In the genomic region with DNA sequence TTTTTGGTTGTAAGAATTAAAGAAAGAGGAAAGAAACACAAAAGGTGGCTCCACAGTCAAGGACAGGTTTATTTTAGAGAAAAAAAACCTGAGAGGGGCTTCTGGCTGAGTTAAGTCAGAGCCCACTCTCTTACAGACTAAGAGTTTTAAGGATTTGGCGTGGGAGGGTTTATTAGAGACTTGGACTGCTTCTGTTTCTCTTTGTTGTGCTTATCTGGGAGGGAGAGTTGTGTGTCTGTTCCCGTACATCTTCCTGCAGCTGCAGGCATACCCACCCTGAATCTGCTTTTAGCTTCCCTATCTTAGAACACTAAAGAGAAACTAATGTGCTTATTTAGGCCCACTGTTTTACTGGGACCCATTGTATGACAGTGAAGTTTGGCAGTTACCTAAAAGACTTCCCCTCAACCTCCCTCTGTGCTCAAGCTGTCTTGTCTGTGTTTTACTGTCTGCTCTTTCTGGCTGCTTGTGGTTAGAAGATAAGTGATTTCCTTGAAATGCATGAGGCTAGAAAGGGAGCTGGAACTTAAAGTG, we compare ENCODE assay signal across 15 cellular contexts. TPM values are rescaled to one million over a fixed set of nuclear protein-coding genes. Genes with fewer than 3 reads are reported as not detected.
DNase-seq lines count a peak whose midpoint lies in the region; ATAC-seq and TF ChIP-seq lines count a peak whose summit lies in the region.
"Had no signal": no experiment of that assay in that cellular context is flagged by ENCODE, and none has a peak within 500 bp of the region (broad histone marks: within the 10 kb centered on the region; RNA-seq: fewer than 3 reads in every experiment).

No MANE protein-coding gene starts in this region.

- CTCF ChIA-PET in activated CD4-positive, alpha-beta T cell treated with anti-CD3 and anti-CD28 coated beads for 36 hours (lab: Charles Lee), result interaction anchor here (0.7 to 6.0 kb wide), 7 partner anchors 9 to 164 kb away, joined by 3 to 59 read pairs (median 6); a partner anchor contains a TSS
- CTCF ChIA-PET in activated CD8-positive, alpha-beta T cell treated with anti-CD3 and anti-CD28 coated beads, Interleukin-2, amount 10 ng/mL, durations not matched to agents 7 days and 5 days (lab: Charles Lee), result interaction anchor here (1.2 to 7.8 kb wide), 8 partner anchors 14 to 164 kb away, joined by 3 to 157 read pairs (median 21); a partner anchor contains a TSS

- no peaks in the 10 kb centered on the region for H3K27me3 Mint-ChIP-seq in activated CD4-positive, alpha-beta T cell treated with anti-CD3 and anti-CD28 coated beads for 36 hours
- no peaks in the 10 kb centered on the region for H3K27me3 Mint-ChIP-seq in activated CD8-positive, alpha-beta T cell treated with anti-CD3 and anti-CD28 coated beads, Interleukin-2, amount 10 ng/mL, durations not matched to agents 7 days and 5 days (ENCODE audit: low read depth)
- H3K27me3 Mint-ChIP-seq in natural killer cell (ENCODE audit: low read depth in 2 of 2), result no peaks in the 10 kb centered on the region
- H3K27me3 Mint-ChIP-seq in stimulated activated naive B cell treated with anti-CD40 and anti-IgM and Interleukin-4, amounts not matched to agents 10 μg/mL and 1 μg/mL and 100 μg/mL, for 72 hours, result peaks cover 17 to 21% of the 10 kb centered on the region in 2 donors

- TF ChIP-seq CTCF in natural killer cell (IDR thresholded peaks at IDR 0.05), result no peak

- POLR2A ChIA-PET in activated CD4-positive, alpha-beta T cell treated with anti-CD3 and anti-CD28 coated beads for 36 hours (lab: Charles Lee), result interaction anchor here (0.6 kb wide), 1 partner anchor 14 kb away, joined by 3 read pairs; no protein-coding TSS in a partner anchor
- POLR2A ChIA-PET in activated CD8-positive, alpha-beta T cell treated with anti-CD3 and anti-CD28 coated beads, Interleukin-2, amount 10 ng/mL, durations not matched to agents 7 days and 5 days (lab: Charles Lee), result interaction anchor here (0.7 to 7.6 kb wide), 6 partner anchors 13 to 39 kb away, joined by 3 to 372 read pairs (median 34); a partner anchor contains a TSS

- intact Hi-C loops in activated CD4-positive, alpha-beta T cell treated with anti-CD3 and anti-CD28 coated beads for 36 hours (cut with DNase I, micrococcal nuclease), result no loop called here
- intact Hi-C loops in natural killer cell (cut with micrococcal nuclease), result no loop called here

- DNase-seq in activated CD4-positive, alpha-beta T cell treated with anti-CD3 and anti-CD28 coated beads for 36 hours, result no peak
- no peak for DNase-seq in activated CD4-positive, alpha-beta T cell treated with anti-CD3 and anti-CD28 coated beads, Interleukin-2, amount 50 U/mL, for 1 hour
- DNase-seq in KG1 (lab: John Stamatoyannopoulos, UW) (peak; percentile 55), natural killer cell (no peak)
- DNase-seq in activated CD8-positive, alpha-beta T cell treated with anti-CD3 and anti-CD28 coated beads, Interleukin-2, amount 10 ng/mL, durations not matched to agents 7 days and 5 days, result peak; percentile 59
- no peak for DNase-seq in stimulated activated naive B cell treated with anti-CD40 and anti-IgM and Interleukin-4, amounts not matched to agents 10 μg/mL and 1 μg/mL and 100 μg/mL, for 72 hours
- DNase-seq: aorta, NCI-H1417 treated with DMSO at 0.1 percent for 48 hours had no signal

- peak overlapping the region; percentile 80 for H3K27ac Mint-ChIP-seq in activated CD4-positive, alpha-beta T cell treated with anti-CD3 and anti-CD28 coated beads for 36 hours
- H3K27ac Mint-ChIP-seq in activated CD8-positive, alpha-beta T cell treated with anti-CD3 and anti-CD28 coated beads, Interleukin-2, amount 10 ng/mL, durations not matched to agents 7 days and 5 days, result peak overlapping the region; percentile 96
- H3K27ac Mint-ChIP-seq in natural killer cell, result peak overlapping the region; percentile 19 to 79
- H3K27ac Mint-ChIP-seq in stimulated activated naive B cell treated with anti-CD40 and anti-IgM and Interleukin-4, amounts not matched to agents 10 μg/mL and 1 μg/mL and 100 μg/mL, for 72 hours, result no peak overlapping the region
- H3K27ac Mint-ChIP-seq: GM23338, type B pancreatic cell had no signal

- no peaks in the 10 kb centered on the region for H3K9me3 Mint-ChIP-seq in activated CD4-positive, alpha-beta T cell treated with anti-CD3 and anti-CD28 coated beads for 36 hours (ENCODE audit: low read depth)
- H3K9me3 Mint-ChIP-seq in activated CD8-positive, alpha-beta T cell treated with anti-CD3 and anti-CD28 coated beads, Interleukin-2, amount 10 ng/mL, durations not matched to agents 7 days and 5 days (ENCODE audit: insufficient read depth), result no peaks in the 10 kb centered on the region
- H3K9me3 Mint-ChIP-seq in natural killer cell, result no peaks in the 10 kb centered on the region
- H3K9me3 Mint-ChIP-seq in stimulated activated naive B cell treated with anti-CD40 and anti-IgM and Interleukin-4, amounts not matched to agents 10 μg/mL and 1 μg/mL and 100 μg/mL, for 72 hours, result no peaks in the 10 kb centered on the region

- H3K4me3 Mint-ChIP-seq in activated CD4-positive, alpha-beta T cell treated with anti-CD3 and anti-CD28 coated beads for 36 hours, result peak overlapping the region; percentile 48
- peak overlapping the region; percentile 92 for H3K4me3 Mint-ChIP-seq in activated CD8-positive, alpha-beta T cell treated with anti-CD3 and anti-CD28 coated beads, Interleukin-2, amount 10 ng/mL, durations not matched to agents 7 days and 5 days
- peak overlapping the region; percentile 10 for H3K4me3 Mint-ChIP-seq in natural killer cell
- no peak overlapping the region for H3K4me3 Mint-ChIP-seq in stimulated activated naive B cell treated with anti-CD40 and anti-IgM and Interleukin-4, amounts not matched to agents 10 μg/mL and 1 μg/mL and 100 μg/mL, for 72 hours
- H3K4me3 Mint-ChIP-seq: GM23338, type B pancreatic cell had no signal

- H3K4me1 Mint-ChIP-seq in activated CD4-positive, alpha-beta T cell treated with anti-CD3 and anti-CD28 coated beads for 36 hours, result peaks cover 60% of the 10 kb centered on the region
- peaks cover 56% of the 10 kb centered on the region for H3K4me1 Mint-ChIP-seq in activated CD8-positive, alpha-beta T cell treated with anti-CD3 and anti-CD28 coated beads, Interleukin-2, amount 10 ng/mL, durations not matched to agents 7 days and 5 days (ENCODE audit: low read depth)
- H3K4me1 Mint-ChIP-seq in natural killer cell, result peaks cover 38 to 39% of the 10 kb centered on the region in 2 donors
- H3K4me1 Mint-ChIP-seq in stimulated activated naive B cell treated with anti-CD40 and anti-IgM and Interleukin-4, amounts not matched to agents 10 μg/mL and 1 μg/mL and 100 μg/mL, for 72 hours, result peaks cover 17 to 33% of the 10 kb centered on the region in 2 donors
- H3K4me1 Mint-ChIP-seq: GM23338 had no signal

- ATAC-seq in activated CD4-positive, alpha-beta T cell treated with anti-CD3 and anti-CD28 coated beads for 36 hours, result no peak
- peak; percentile 50 for ATAC-seq in activated CD8-positive, alpha-beta T cell treated with anti-CD3 and anti-CD28 coated beads, Interleukin-2, amount 10 ng/mL, durations not matched to agents 7 days and 5 days
- peak in 1 of 3 donors; percentile 20 for ATAC-seq in natural killer cell
- ATAC-seq in stimulated activated naive B cell treated with anti-CD40 and anti-IgM and Interleukin-4, amounts not matched to agents 10 μg/mL and 1 μg/mL and 100 μg/mL, for 72 hours (replicated peaks), result no peak
- no peak for ATAC-seq in HG02571 (IDR thresholded peaks at IDR 0.05; ENCODE audit: unreplicated experiment)
- ATAC-seq in GM18867 (IDR thresholded peaks at IDR 0.05; ENCODE audit: unreplicated experiment), result no peak
- ATAC-seq: A549, GM23338, left lobe of liver had no signal

- H3K36me3 Mint-ChIP-seq in activated CD4-positive, alpha-beta T cell treated with anti-CD3 and anti-CD28 coated beads for 36 hours (ENCODE audit: low read depth), result peaks cover 3% of the 10 kb centered on the region
- H3K36me3 Mint-ChIP-seq in activated CD8-positive, alpha-beta T cell treated with anti-CD3 and anti-CD28 coated beads, Interleukin-2, amount 10 ng/mL, durations not matched to agents 7 days and 5 days (ENCODE audit: low read depth), result peaks cover 68% of the 10 kb centered on the region
- no peaks in the 10 kb centered on the region for H3K36me3 Mint-ChIP-seq in natural killer cell
- peaks cover 0 to 2% of the 10 kb centered on the region in 2 donors for H3K36me3 Mint-ChIP-seq in stimulated activated naive B cell treated with anti-CD40 and anti-IgM and Interleukin-4, amounts not matched to agents 10 μg/mL and 1 μg/mL and 100 μg/mL, for 72 hours
- H3K36me3 Mint-ChIP-seq: type B pancreatic cell had no signal

RNA-seq across cellular contexts. Expression of a gene that starts 2.7 kb away (rescaled TPM):
- total RNA-seq in activated CD4-positive, alpha-beta T cell treated with anti-CD3 and anti-CD28 coated beads for 36 hours, result 10 to 100 TPM in 1 of 2 experiments, 1 to 10 TPM in 1; 8.1 to 10.2 TPM
- total RNA-seq in activated CD8-positive, alpha-beta T cell treated with anti-CD3 and anti-CD28 coated beads, Interleukin-2, amount 10 ng/mL, durations not matched to agents 7 days and 5 days, result 10 to 100 TPM; 72.4 to 74.5 TPM
- 10 to 100 TPM in 1 of 3 donors, 1 to 10 TPM in 2; 7.9 to 12.0 (median 9.4) TPM for total RNA-seq in natural killer cell
- total RNA-seq: SJSA1 had no signal

RNA-seq across cellular contexts. Expression of a gene that starts 14.6 kb away (rescaled TPM):
- 1 to 10 TPM; 6.2 to 8.7 TPM for total RNA-seq in activated CD4-positive, alpha-beta T cell treated with anti-CD3 and anti-CD28 coated beads for 36 hours
- 10 to 100 TPM; 84.0 to 90.8 TPM for total RNA-seq in activated CD8-positive, alpha-beta T cell treated with anti-CD3 and anti-CD28 coated beads, Interleukin-2, amount 10 ng/mL, durations not matched to agents 7 days and 5 days
- 10 to 100 TPM in 1 of 3 donors, 1 to 10 TPM in 2; 5.8 to 11.4 (median 8.6) TPM for total RNA-seq in natural killer cell

RNA-seq across cellular contexts. Expression of a gene that starts 36.9 kb away (rescaled TPM):
- 10 to 100 TPM; 38.6 to 42.7 TPM for total RNA-seq in activated CD4-positive, alpha-beta T cell treated with anti-CD3 and anti-CD28 coated beads for 36 hours
- 10 to 100 TPM; 76.9 to 87.0 TPM for total RNA-seq in activated CD8-positive, alpha-beta T cell treated with anti-CD3 and anti-CD28 coated beads, Interleukin-2, amount 10 ng/mL, durations not matched to agents 7 days and 5 days
- 10 to 100 TPM; 17.3 to 36.7 (median 19.0) TPM for total RNA-seq in natural killer cell

Comparison
In these comparisons a context has a peak if more than half of its experiments do, and no peak if none do; other contexts are left out.
1. DNase-seq: peak in KG1 (single experiment) and activated CD8-positive, alpha-beta T cell treated with anti-CD3 and anti-CD28 coated beads, Interleukin-2, amount 10 ng/mL, durations not matched to agents 7 days and 5 days (single experiment); none in activated CD4-positive, alpha-beta T cell treated with anti-CD3 and anti-CD28 coated beads for 36 hours (single experiment), activated CD4-positive, alpha-beta T cell treated with anti-CD3 and anti-CD28 coated beads, Interleukin-2, amount 50 U/mL, for 1 hour (single experiment), natural killer cell (single experiment) and stimulated activated naive B cell treated with anti-CD40 and anti-IgM and Interleukin-4, amounts not matched to agents 10 μg/mL and 1 μg/mL and 100 μg/mL, for 72 hours (single experiment).
2. H3K4me3 Mint-ChIP-seq: peak in activated CD4-positive, alpha-beta T cell treated with anti-CD3 and anti-CD28 coated beads for 36 hours (single experiment), activated CD8-positive, alpha-beta T cell treated with anti-CD3 and anti-CD28 coated beads, Interleukin-2, amount 10 ng/mL, durations not matched to agents 7 days and 5 days (single experiment) and natural killer cell (single experiment); none in stimulated activated naive B cell treated with anti-CD40 and anti-IgM and Interleukin-4, amounts not matched to agents 10 μg/mL and 1 μg/mL and 100 μg/mL, for 72 hours (0 of 2).
3. RNA of a gene that starts 2.7 kb away (total RNA-seq): 72.4 to 74.5 TPM in activated CD8-positive, alpha-beta T cell treated with anti-CD3 and anti-CD28 coated beads, Interleukin-2, amount 10 ng/mL, durations not matched to agents 7 days and 5 days; 8.1 to 10.2 TPM in activated CD4-positive, alpha-beta T cell treated with anti-CD3 and anti-CD28 coated beads for 36 hours and 7.9 to 12.0 TPM in natural killer cell; every median in the first group is over 4 times any median in the second.
4. RNA of a gene that starts 14.6 kb away (total RNA-seq): 84.0 to 90.8 TPM in activated CD8-positive, alpha-beta T cell treated with anti-CD3 and anti-CD28 coated beads, Interleukin-2, amount 10 ng/mL, durations not matched to agents 7 days and 5 days; 6.2 to 8.7 TPM in activated CD4-positive, alpha-beta T cell treated with anti-CD3 and anti-CD28 coated beads for 36 hours and 5.8 to 11.4 TPM in natural killer cell; every median in the first group is over 4 times any median in the second.